Comparison of ENCODE assay signal across 17 cellular contexts in the genomic region with DNA sequence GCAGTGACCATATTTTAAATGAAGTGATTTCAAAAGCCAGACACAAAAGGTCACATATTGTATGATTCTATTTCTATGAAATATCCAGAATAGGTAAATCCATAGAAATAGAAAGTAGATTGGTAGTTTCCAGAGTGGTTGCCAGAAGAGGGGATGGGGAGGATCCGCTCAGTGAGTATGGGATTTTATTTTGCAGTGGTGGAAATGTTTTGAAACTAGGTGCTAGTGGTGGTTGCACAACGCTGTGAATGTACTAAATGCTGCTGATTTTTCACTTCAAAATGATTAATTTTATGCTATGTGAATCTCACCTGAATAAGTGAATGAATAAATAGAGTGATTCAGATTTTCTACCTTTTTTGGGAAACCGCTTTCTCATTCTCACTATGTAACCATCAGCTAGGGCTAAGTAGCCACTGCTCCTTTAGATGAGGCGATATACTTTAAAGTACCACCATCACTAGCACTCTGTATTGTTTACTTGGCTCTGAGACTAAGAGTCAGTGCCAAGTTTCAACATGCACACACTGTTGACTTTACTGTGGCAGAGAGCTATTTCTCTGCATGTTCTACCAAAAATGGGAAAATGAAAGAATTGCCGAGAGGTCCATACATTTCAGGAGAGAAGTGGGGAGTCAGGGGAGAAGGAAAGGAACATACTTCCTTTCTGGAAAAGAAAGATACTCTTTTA.
DNase-seq lines count a peak whose midpoint lies in the region; ATAC-seq and TF ChIP-seq lines count a peak whose summit lies in the region.
"Had no signal": no experiment of that assay in that cellular context is flagged by ENCODE, and none has a peak within 500 bp of the region (broad histone marks: within the 10 kb centered on the region; RNA-seq: fewer than 3 reads in every experiment).

No MANE protein-coding gene starts in this region.

- intact Hi-C loops in lower lobe of right lung (cut with DNase I), result no loop called here
- intact Hi-C loops in tibial artery (cut with DNase I; ENCODE audit: low total_unique reads), result no loop called here

- H3K27me3 ChIP-seq in lower lobe of right lung (ENCODE audit: low read depth) (no peaks in the 10 kb centered on the region), tibial artery (no peaks in the 10 kb centered on the region)

- H3K27ac ChIP-seq in lower lobe of right lung (no peak overlapping the region), tibial artery (no peak overlapping the region)
- H3K27ac ChIP-seq: A549, KMS-11 had no signal

- TF ChIP-seq CTCF in epithelial cell of esophagus (IDR thresholded peaks at IDR 0.05; ENCODE audit: insufficient read depth, low read depth, low read length, missing control alignments), result no peak
- no peak for TF ChIP-seq CTCF in lower lobe of right lung (IDR thresholded peaks at IDR 0.05)
- TF ChIP-seq CTCF in tibial artery (IDR thresholded peaks at IDR 0.05), result no peak

- peak; percentile 88 to 96 for ATAC-seq in lower lobe of right lung
- ATAC-seq in HG02973 (IDR thresholded peaks at IDR 0.05; ENCODE audit: unreplicated experiment), result no peak
- ATAC-seq in GM21717 (IDR thresholded peaks at IDR 0.05; ENCODE audit: unreplicated experiment), result no peak
- ATAC-seq: A549, GM12878 had no signal

- DNase-seq in AG08396 (ENCODE audit: low spot score) (peak; percentile 8), NCI-H2029 treated with DMSO at 0.1 percent for 48 hours (lab: John Stamatoyannopoulos, UW) (peak; percentile 42), epithelial cell of esophagus (ENCODE audit: low read depth) (peak; percentile 6), lower lobe of right lung (no peak), tibial artery (no peak)
- DNase-seq: C1 segment of cervical spinal cord, GDM1, NCI-H1048, NCI-H187 treated with DMSO at 0.1 percent for 48 hours, NCI-H526, OCI-M1, RPMI8226 had no signal

- H3K9me3 ChIP-seq in lower lobe of right lung (no peaks in the 10 kb centered on the region), tibial artery (no peaks in the 10 kb centered on the region)
- H3K9me3 ChIP-seq: A549 had no signal

- H3K4me3 ChIP-seq in epithelial cell of esophagus (ENCODE audit: low read length), result no peak overlapping the region
- no peak overlapping the region for H3K4me3 ChIP-seq in lower lobe of right lung
- no peak overlapping the region for H3K4me3 ChIP-seq in tibial artery
- H3K4me3 ChIP-seq: A549, GM12878 had no signal

- no peaks in the 10 kb centered on the region for H3K4me1 ChIP-seq in lower lobe of right lung
- H3K4me1 ChIP-seq in tibial artery, result peaks cover 0 to 5% (median 0%) of the 10 kb centered on the region in 4 donors
- H3K4me1 ChIP-seq: A549 had no signal

- H3K36me3 ChIP-seq in lower lobe of right lung (no peaks in the 10 kb centered on the region), tibial artery (no peaks in the 10 kb centered on the region)

Comparison
In these comparisons a context has a peak if more than half of its experiments do, and no peak if none do; other contexts are left out.
1. DNase-seq: peak in AG08396 (single experiment), NCI-H2029 treated with DMSO at 0.1 percent for 48 hours (single experiment) and epithelial cell of esophagus (single experiment); none in lower lobe of right lung (single experiment) and tibial artery (0 of 2).
2. ATAC-seq: peak in lower lobe of right lung (2 of 2); none in HG02973 (single experiment) and GM21717 (single experiment).